ENCODE assay signal across 13 cellular contexts in genomic region chr7:128366290-128366689, GRCh38. TPM values are rescaled to one million over a fixed set of nuclear protein-coding genes. Genes with fewer than 3 reads are reported as not detected.
"Had no signal": no experiment of that assay in that cellular context is flagged by ENCODE, and none has a peak within 500 bp of the region (broad histone marks: within the 10 kb centered on the region; RNA-seq: fewer than 3 reads in every experiment).

No MANE protein-coding gene starts in this region.

- DNase-seq: activated CD4-positive, alpha-beta memory T cell treated with anti-CD3 and anti-CD28 coated beads, Interleukin-2, amount 10 ng/mL, durations not matched to agents 7 days and 5 days; activated CD4-positive, alpha-beta T cell treated with anti-CD3 and anti-CD28 coated beads for 36 hours; activated naive CD8-positive, alpha-beta T cell treated with anti-CD3 and anti-CD28 coated beads, Interleukin-2, amount 10 ng/mL, durations not matched to agents 7 days and 5 days; activated T-cell treated with anti-CD3 and anti-CD28 coated beads, Interleukin-2, amount 50 U/mL, for 72 hours; anterior cingulate cortex; hippocampal formation; T-helper 9 cell; uterus had no signal

- H3K4me3 Mint-ChIP-seq: activated CD4-positive, alpha-beta memory T cell treated with anti-CD3 and anti-CD28 coated beads, Interleukin-2, amount 10 ng/mL, durations not matched to agents 7 days and 5 days; activated CD4-positive, alpha-beta T cell treated with anti-CD3 and anti-CD28 coated beads for 36 hours; activated naive CD8-positive, alpha-beta T cell treated with anti-CD3 and anti-CD28 coated beads, Interleukin-2, amount 10 ng/mL, durations not matched to agents 7 days and 5 days; activated T-cell treated with anti-CD3 and anti-CD28 coated beads, Interleukin-2, amount 50 U/mL, for 72 hours had no signal

- H3K9me3 ChIP-seq: uterus had no signal

- H3K36me3 Mint-ChIP-seq: activated naive CD8-positive, alpha-beta T cell treated with anti-CD3 and anti-CD28 coated beads, Interleukin-2, amount 10 ng/mL, durations not matched to agents 7 days and 5 days had no signal

- H3K4me3 ChIP-seq: uterus had no signal

- H3K27me3 ChIP-seq: uterus had no signal

- H3K36me3 ChIP-seq: uterus had no signal

- H3K27ac Mint-ChIP-seq: activated CD4-positive, alpha-beta memory T cell treated with anti-CD3 and anti-CD28 coated beads, Interleukin-2, amount 10 ng/mL, durations not matched to agents 7 days and 5 days; activated CD4-positive, alpha-beta T cell treated with anti-CD3 and anti-CD28 coated beads for 36 hours; activated naive CD8-positive, alpha-beta T cell treated with anti-CD3 and anti-CD28 coated beads, Interleukin-2, amount 10 ng/mL, durations not matched to agents 7 days and 5 days; activated T-cell treated with anti-CD3 and anti-CD28 coated beads, Interleukin-2, amount 50 U/mL, for 72 hours; nephron had no signal

- H3K9me3 Mint-ChIP-seq: activated CD4-positive, alpha-beta memory T cell treated with anti-CD3 and anti-CD28 coated beads, Interleukin-2, amount 10 ng/mL, durations not matched to agents 7 days and 5 days; activated naive CD8-positive, alpha-beta T cell treated with anti-CD3 and anti-CD28 coated beads, Interleukin-2, amount 10 ng/mL, durations not matched to agents 7 days and 5 days; activated T-cell treated with anti-CD3 and anti-CD28 coated beads, Interleukin-2, amount 50 U/mL, for 72 hours; nephron had no signal

- ATAC-seq: activated CD4-positive, alpha-beta T cell treated with anti-CD3 and anti-CD28 coated beads for 36 hours; activated T-cell treated with anti-CD3 and anti-CD28 coated beads, Interleukin-2, amount 50 U/mL, for 72 hours had no signal

- H3K27ac ChIP-seq: uterus, VCaP had no signal

RNA-seq across cellular contexts. Expression of gene PRRT4, which starts 4.8 kb away (rescaled TPM):
- total RNA-seq: activated CD4-positive, alpha-beta memory T cell treated with anti-CD3 and anti-CD28 coated beads, Interleukin-2, amount 10 ng/mL, durations not matched to agents 7 days and 5 days; lung microvascular endothelial cell; osteoblast; pulmonary artery endothelial cell had no signal
